In genomic region chr11:37115963-37116362, GRCh38 we compare ENCODE assay signal across 24 cellular contexts.
"Had no signal": no experiment of that assay in that cellular context is flagged by ENCODE, and none has a peak within 500 bp of the region (broad histone marks: within the 10 kb centered on the region; RNA-seq: fewer than 3 reads in every experiment).

No MANE protein-coding gene starts in this region.

- H3K27me3 ChIP-seq: foreskin keratinocyte, pancreas, right atrium auricular region, upper lobe of right lung had no signal

- H3K27ac ChIP-seq: foreskin keratinocyte, lower lobe of right lung, pancreas, psoas muscle, right atrium auricular region, upper lobe of right lung, WERI-Rb-1 had no signal

- H3K36me3 ChIP-seq: lower lobe of right lung, pancreas, right atrium auricular region, upper lobe of right lung, WERI-Rb-1 had no signal

- H3K4me1 ChIP-seq: foreskin keratinocyte, lower lobe of right lung, pancreas, psoas muscle, right atrium auricular region, upper lobe of right lung had no signal

- H3K9me3 ChIP-seq: lower lobe of right lung, mucosa of descending colon, pancreas, psoas muscle, right atrium auricular region, upper lobe of right lung had no signal

- DNase-seq: activated CD4-positive, alpha-beta T cell treated with anti-CD3 and anti-CD28 coated beads, Interleukin-2, amount 50 U/mL, for 4 hours; activated CD4-positive, CD25-positive, alpha-beta regulatory T cell treated with anti-CD3 and anti-CD28 coated beads, Interleukin-2, amount 50 U/mL, for 72 hours; activated CD8-positive, alpha-beta memory T cell treated with anti-CD3 and anti-CD28 coated beads for 24 hours; activated CD8-positive, alpha-beta memory T cell treated with anti-CD3 and anti-CD28 coated beads, Interleukin-2, amount 50 U/mL, for 48 hours; activated naive CD4-positive, alpha-beta T cell; activated naive CD8-positive, alpha-beta T cell treated with anti-CD3 and anti-CD28 coated beads for 36 hours; activated T-cell treated with anti-CD3 and anti-CD28 coated beads, Interleukin-2, amount 50 U/mL, for 4 hours; central memory CD4-positive, alpha-beta T cell; dermis blood vessel endothelial cell; effector CD8-positive, alpha-beta T cell; erythroblast; foreskin keratinocyte; kidney; lower lobe of right lung; mesendoderm; mucosa of descending colon; nephron progenitor cell; pancreas; psoas muscle; stimulated activated CD4-positive, alpha-beta T cell treated with anti-CD3 and anti-CD28 coated beads, Interleukin-4, amount 100 ng/mL, for 24 hours; stimulated activated naive CD4-positive, alpha-beta T cell treated with Interleukin-2 at 50 U/mL for 16 hours; upper lobe of right lung; WERI-Rb-1 had no signal

- ATAC-seq: activated T-cell treated with anti-CD3 and anti-CD28 coated beads, Interleukin-2, amount 50 U/mL, for 4 hours; foreskin keratinocyte; lower lobe of right lung; mucosa of descending colon; pancreas; psoas muscle; upper lobe of right lung had no signal

- H3K4me3 ChIP-seq: lower lobe of right lung, mucosa of descending colon, pancreas, psoas muscle, right atrium auricular region, upper lobe of right lung had no signal
